ENCODE assay signal across 1 cellular context in the genomic region with DNA sequence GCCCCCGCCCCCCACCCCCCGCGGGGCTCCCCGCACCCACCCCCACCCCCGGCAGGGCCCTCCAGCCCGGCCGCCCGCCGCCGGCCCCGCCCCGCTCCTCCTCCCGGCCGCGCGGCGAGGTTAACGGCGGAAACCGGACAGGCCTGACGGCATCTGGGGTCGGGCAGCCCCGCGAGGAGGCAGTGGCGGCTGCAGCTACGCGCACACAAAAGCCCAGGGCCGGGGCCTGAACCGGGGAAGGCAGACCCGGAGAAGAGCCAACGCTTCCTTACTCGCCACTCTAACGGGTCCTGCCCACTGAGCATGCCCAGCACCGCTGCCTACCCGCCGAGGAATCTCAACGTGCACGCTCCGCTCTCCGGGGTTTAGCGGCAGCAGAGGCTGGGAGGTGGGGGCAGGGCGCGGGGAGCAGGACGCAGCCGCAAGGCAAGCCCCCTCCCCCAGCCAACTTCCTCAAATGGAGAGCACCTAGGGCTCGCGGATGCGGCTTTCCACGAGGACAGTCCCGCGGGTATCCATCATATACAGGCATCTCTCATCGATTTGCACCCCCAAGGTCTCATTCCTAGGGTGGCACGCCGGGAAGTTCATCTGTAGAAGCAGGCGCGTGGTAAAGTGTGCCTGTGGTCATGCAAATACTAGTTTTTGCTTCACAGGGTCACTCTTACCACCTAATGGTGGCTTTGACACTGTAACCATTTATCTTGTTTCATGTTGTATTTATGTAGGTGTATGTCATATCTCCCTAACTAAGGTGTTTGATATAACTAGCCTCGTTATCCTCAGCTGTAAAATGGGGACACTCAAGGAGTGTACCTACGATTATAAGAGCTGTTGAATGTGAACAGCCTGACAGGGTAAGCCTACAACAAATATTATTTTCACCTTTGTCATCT.
A peak's percentile ranks its signal among the peaks of the same experiment; 100 is the strongest.
TF ChIP-seq lines count a peak whose summit lies in the region.

A gene (minus strand): TSS at position 339 of the 896 bp plus-strand sequence. CDS start 761 bp downstream, outside the sequence.

TF ChIP-seq in HepG2, 621 proteins besides CTCF, POLR2A, EP300 and RAD21 (continued from another document and continues in another):
- TF ChIP-seq GZF1 (CRISPR knock-in tag; IDR thresholded peaks at IDR 0.05) (peak; percentile 94), MTA1 (CRISPR knock-in tag; IDR thresholded peaks at IDR 0.05; ENCODE audit: borderline replicate concordance) (peak; percentile 98), ATF7-NPFF (CRISPR knock-in tag; IDR thresholded peaks at IDR 0.05; ENCODE audit: low read depth) (peak; percentile 94), MBNL3 (CRISPR knock-in tag; conservative IDR thresholded peaks at IDR 0.05) (no peak), ZFP82 (CRISPR knock-in tag; IDR thresholded peaks at IDR 0.05; ENCODE audit: borderline replicate concordance) (peak; percentile 90; the same call in 1 of the 2 replicates), RXRB (CRISPR knock-in tag; IDR thresholded peaks at IDR 0.05; ENCODE audit: borderline replicate concordance) (peak; percentile 85; the same call in 1 of the 2 replicates), PHF8 (CRISPR knock-in tag; IDR thresholded peaks at IDR 0.05) (peak; percentile 95), NR2F6 (IDR thresholded peaks at IDR 0.05) (peak; percentile 15; the same call in 1 of the 2 replicates), NR2F6 (CRISPR knock-in tag; IDR thresholded peaks at IDR 0.05) (no peak; the same call in 1 of the 2 replicates), RFX3 (CRISPR knock-in tag; IDR thresholded peaks at IDR 0.05) (peak; percentile 19; the same call in 1 of the 2 replicates), HDAC2 (CRISPR knock-in tag; IDR thresholded peaks at IDR 0.05) (peak; percentile 92), SRF (IDR thresholded peaks at IDR 0.05; ENCODE audit: low read depth, low read length) (peak; percentile 66; the same call in 1 of the 2 replicates), ISL2 (CRISPR knock-in tag; IDR thresholded peaks at IDR 0.05) (peak; percentile 86), RXRA (CRISPR knock-in tag; IDR thresholded peaks at IDR 0.05) (peak; percentile 92), TOPORS (CRISPR knock-in tag; IDR thresholded peaks at IDR 0.05) (peak; percentile 88)
- TF ChIP-seq, protein P1, sequence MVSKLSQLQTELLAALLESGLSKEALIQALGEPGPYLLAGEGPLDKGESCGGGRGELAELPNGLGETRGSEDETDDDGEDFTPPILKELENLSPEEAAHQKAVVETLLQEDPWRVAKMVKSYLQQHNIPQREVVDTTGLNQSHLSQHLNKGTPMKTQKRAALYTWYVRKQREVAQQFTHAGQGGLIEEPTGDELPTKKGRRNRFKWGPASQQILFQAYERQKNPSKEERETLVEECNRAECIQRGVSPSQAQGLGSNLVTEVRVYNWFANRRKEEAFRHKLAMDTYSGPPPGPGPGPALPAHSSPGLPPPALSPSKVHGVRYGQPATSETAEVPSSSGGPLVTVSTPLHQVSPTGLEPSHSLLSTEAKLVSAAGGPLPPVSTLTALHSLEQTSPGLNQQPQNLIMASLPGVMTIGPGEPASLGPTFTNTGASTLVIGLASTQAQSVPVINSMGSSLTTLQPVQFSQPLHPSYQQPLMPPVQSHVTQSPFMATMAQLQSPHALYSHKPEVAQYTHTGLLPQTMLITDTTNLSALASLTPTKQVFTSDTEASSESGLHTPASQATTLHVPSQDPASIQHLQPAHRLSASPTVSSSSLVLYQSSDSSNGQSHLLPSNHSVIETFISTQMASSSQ (IDR thresholded peaks at IDR 0.05; ENCODE audit: low read depth): 0 out of 2 replicates have a peak, but pooled peaks have one; percentile 20
- TF ChIP-seq, protein P1 (CRISPR knock-in tag; IDR thresholded peaks at IDR 0.05; ENCODE audit: borderline replicate concordance): peak; percentile 91
- TF ChIP-seq, protein P2, sequence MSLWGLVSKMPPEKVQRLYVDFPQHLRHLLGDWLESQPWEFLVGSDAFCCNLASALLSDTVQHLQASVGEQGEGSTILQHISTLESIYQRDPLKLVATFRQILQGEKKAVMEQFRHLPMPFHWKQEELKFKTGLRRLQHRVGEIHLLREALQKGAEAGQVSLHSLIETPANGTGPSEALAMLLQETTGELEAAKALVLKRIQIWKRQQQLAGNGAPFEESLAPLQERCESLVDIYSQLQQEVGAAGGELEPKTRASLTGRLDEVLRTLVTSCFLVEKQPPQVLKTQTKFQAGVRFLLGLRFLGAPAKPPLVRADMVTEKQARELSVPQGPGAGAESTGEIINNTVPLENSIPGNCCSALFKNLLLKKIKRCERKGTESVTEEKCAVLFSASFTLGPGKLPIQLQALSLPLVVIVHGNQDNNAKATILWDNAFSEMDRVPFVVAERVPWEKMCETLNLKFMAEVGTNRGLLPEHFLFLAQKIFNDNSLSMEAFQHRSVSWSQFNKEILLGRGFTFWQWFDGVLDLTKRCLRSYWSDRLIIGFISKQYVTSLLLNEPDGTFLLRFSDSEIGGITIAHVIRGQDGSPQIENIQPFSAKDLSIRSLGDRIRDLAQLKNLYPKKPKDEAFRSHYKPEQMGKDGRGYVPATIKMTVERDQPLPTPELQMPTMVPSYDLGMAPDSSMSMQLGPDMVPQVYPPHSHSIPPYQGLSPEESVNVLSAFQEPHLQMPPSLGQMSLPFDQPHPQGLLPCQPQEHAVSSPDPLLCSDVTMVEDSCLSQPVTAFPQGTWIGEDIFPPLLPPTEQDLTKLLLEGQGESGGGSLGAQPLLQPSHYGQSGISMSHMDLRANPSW (CRISPR knock-in tag; IDR thresholded peaks at IDR 0.05; ENCODE audit: borderline replicate concordance): peak; percentile 52; the same call in 1 of the 2 replicates
- TF ChIP-seq, protein P3, sequence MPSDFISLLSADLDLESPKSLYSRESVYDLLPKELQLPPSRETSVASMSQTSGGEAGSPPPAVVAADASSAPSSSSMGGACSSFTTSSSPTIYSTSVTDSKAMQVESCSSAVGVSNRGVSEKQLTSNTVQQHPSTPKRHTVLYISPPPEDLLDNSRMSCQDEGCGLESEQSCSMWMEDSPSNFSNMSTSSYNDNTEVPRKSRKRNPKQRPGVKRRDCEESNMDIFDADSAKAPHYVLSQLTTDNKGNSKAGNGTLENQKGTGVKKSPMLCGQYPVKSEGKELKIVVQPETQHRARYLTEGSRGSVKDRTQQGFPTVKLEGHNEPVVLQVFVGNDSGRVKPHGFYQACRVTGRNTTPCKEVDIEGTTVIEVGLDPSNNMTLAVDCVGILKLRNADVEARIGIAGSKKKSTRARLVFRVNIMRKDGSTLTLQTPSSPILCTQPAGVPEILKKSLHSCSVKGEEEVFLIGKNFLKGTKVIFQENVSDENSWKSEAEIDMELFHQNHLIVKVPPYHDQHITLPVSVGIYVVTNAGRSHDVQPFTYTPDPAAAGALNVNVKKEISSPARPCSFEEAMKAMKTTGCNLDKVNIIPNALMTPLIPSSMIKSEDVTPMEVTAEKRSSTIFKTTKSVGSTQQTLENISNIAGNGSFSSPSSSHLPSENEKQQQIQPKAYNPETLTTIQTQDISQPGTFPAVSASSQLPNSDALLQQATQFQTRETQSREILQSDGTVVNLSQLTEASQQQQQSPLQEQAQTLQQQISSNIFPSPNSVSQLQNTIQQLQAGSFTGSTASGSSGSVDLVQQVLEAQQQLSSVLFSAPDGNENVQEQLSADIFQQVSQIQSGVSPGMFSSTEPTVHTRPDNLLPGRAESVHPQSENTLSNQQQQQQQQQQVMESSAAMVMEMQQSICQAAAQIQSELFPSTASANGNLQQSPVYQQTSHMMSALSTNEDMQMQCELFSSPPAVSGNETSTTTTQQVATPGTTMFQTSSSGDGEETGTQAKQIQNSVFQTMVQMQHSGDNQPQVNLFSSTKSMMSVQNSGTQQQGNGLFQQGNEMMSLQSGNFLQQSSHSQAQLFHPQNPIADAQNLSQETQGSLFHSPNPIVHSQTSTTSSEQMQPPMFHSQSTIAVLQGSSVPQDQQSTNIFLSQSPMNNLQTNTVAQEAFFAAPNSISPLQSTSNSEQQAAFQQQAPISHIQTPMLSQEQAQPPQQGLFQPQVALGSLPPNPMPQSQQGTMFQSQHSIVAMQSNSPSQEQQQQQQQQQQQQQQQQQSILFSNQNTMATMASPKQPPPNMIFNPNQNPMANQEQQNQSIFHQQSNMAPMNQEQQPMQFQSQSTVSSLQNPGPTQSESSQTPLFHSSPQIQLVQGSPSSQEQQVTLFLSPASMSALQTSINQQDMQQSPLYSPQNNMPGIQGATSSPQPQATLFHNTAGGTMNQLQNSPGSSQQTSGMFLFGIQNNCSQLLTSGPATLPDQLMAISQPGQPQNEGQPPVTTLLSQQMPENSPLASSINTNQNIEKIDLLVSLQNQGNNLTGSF (CRISPR knock-in tag; IDR thresholded peaks at IDR 0.05): peak; percentile 75; the same call in 1 of the 2 replicates
- TF ChIP-seq, protein P4, sequence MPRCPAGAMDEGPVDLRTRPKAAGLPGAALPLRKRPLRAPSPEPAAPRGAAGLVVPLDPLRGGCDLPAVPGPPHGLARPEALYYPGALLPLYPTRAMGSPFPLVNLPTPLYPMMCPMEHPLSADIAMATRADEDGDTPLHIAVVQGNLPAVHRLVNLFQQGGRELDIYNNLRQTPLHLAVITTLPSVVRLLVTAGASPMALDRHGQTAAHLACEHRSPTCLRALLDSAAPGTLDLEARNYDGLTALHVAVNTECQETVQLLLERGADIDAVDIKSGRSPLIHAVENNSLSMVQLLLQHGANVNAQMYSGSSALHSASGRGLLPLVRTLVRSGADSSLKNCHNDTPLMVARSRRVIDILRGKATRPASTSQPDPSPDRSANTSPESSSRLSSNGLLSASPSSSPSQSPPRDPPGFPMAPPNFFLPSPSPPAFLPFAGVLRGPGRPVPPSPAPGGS (CRISPR knock-in tag; IDR thresholded peaks at IDR 0.05): peak; percentile 97
- TF ChIP-seq, protein P5, sequence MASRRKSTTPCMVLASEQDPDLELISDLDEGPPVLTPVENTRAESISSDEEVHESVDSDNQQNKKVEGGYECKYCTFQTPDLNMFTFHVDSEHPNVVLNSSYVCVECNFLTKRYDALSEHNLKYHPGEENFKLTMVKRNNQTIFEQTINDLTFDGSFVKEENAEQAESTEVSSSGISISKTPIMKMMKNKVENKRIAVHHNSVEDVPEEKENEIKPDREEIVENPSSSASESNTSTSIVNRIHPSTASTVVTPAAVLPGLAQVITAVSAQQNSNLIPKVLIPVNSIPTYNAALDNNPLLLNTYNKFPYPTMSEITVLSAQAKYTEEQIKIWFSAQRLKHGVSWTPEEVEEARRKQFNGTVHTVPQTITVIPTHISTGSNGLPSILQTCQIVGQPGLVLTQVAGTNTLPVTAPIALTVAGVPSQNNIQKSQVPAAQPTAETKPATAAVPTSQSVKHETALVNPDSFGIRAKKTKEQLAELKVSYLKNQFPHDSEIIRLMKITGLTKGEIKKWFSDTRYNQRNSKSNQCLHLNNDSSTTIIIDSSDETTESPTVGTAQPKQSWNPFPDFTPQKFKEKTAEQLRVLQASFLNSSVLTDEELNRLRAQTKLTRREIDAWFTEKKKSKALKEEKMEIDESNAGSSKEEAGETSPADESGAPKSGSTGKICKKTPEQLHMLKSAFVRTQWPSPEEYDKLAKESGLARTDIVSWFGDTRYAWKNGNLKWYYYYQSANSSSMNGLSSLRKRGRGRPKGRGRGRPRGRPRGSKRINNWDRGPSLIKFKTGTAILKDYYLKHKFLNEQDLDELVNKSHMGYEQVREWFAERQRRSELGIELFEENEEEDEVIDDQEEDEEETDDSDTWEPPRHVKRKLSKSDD (CRISPR knock-in tag; IDR thresholded peaks at IDR 0.05; ENCODE audit: low read depth): peak; percentile 93
- TF ChIP-seq, protein P6, sequence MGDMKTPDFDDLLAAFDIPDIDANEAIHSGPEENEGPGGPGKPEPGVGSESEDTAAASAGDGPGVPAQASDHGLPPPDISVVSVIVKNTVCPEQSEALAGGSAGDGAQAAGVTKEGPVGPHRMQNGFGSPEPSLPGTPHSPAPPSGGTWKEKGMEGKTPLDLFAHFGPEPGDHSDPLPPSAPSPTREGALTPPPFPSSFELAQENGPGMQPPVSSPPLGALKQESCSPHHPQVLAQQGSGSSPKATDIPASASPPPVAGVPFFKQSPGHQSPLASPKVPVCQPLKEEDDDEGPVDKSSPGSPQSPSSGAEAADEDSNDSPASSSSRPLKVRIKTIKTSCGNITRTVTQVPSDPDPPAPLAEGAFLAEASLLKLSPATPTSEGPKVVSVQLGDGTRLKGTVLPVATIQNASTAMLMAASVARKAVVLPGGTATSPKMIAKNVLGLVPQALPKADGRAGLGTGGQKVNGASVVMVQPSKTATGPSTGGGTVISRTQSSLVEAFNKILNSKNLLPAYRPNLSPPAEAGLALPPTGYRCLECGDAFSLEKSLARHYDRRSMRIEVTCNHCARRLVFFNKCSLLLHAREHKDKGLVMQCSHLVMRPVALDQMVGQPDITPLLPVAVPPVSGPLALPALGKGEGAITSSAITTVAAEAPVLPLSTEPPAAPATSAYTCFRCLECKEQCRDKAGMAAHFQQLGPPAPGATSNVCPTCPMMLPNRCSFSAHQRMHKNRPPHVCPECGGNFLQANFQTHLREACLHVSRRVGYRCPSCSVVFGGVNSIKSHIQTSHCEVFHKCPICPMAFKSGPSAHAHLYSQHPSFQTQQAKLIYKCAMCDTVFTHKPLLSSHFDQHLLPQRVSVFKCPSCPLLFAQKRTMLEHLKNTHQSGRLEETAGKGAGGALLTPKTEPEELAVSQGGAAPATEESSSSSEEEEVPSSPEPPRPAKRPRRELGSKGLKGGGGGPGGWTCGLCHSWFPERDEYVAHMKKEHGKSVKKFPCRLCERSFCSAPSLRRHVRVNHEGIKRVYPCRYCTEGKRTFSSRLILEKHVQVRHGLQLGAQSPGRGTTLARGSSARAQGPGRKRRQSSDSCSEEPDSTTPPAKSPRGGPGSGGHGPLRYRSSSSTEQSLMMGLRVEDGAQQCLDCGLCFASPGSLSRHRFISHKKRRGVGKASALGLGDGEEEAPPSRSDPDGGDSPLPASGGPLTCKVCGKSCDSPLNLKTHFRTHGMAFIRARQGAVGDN (CRISPR knock-in tag; IDR thresholded peaks at IDR 0.05): peak; percentile 98
- TF ChIP-seq, protein P7, sequence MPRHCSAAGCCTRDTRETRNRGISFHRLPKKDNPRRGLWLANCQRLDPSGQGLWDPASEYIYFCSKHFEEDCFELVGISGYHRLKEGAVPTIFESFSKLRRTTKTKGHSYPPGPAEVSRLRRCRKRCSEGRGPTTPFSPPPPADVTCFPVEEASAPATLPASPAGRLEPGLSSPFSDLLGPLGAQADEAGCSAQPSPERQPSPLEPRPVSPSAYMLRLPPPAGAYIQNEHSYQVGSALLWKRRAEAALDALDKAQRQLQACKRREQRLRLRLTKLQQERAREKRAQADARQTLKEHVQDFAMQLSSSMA (CRISPR knock-in tag; IDR thresholded peaks at IDR 0.05): no peak
- TF ChIP-seq, protein P8, sequence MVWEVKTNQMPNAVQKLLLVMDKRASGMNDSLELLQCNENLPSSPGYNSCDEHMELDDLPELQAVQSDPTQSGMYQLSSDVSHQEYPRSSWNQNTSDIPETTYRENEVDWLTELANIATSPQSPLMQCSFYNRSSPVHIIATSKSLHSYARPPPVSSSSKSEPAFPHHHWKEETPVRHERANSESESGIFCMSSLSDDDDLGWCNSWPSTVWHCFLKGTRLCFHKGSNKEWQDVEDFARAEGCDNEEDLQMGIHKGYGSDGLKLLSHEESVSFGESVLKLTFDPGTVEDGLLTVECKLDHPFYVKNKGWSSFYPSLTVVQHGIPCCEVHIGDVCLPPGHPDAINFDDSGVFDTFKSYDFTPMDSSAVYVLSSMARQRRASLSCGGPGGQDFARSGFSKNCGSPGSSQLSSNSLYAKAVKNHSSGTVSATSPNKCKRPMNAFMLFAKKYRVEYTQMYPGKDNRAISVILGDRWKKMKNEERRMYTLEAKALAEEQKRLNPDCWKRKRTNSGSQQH (CRISPR knock-in tag; IDR thresholded peaks at IDR 0.05; ENCODE audit: low read depth): peak; percentile 95; the same call in 1 of the 2 replicates
